ENCODE assay signal across 1 cellular context in the genomic region with DNA sequence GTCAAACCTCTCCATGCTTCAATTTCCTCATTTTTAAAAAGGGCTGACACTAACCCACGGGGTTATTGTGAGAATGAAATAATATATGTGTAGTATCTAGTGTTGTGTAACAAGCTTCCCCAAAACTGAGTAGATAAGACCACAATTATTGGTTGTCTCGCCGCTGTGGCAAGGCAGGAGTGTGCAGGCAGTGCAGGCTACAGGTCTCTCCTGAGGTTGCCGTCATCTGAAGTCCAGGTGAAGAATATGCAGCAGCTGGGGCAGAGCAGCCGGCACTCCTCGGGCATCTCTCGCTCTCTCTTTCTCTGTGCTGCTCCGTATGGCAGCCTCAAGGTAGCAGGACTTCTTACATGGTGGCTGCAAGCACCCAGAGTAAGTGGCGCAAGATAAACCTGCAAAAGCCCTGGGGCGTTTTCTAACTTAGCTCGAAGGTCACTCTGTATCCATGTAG.
TF ChIP-seq lines count a peak whose summit lies in the region.

No MANE protein-coding gene starts in this region.

TF ChIP-seq in HEK293, 187 proteins besides CTCF, POLR2A, EP300 and RAD21 (continued from another document):
- TF ChIP-seq TRIM28 (IDR thresholded peaks at IDR 0.05; ENCODE audit: borderline replicate concordance, low read length), result no peak
- no peak for TF ChIP-seq ZNF148 (tag by site-specific recombination; IDR thresholded peaks at IDR 0.05; ENCODE audit: borderline replicate concordance)
- TF ChIP-seq SCRT2 (tag by site-specific recombination; IDR thresholded peaks at IDR 0.05), result peak; percentile 61; the same call in 1 of the 2 replicates
